8 cellular contexts compared by ENCODE assay signal in genomic region chr7:74449809-74450397, GRCh38. TPM values are rescaled to one million over a fixed set of nuclear protein-coding genes. Genes with fewer than 3 reads are reported as not detected.
A peak's percentile ranks its signal among the peaks of the same experiment; 100 is the strongest.
DNase-seq lines count a peak whose midpoint lies in the region; ATAC-seq, FAIRE-seq and TF ChIP-seq lines count a peak whose summit lies in the region.

No MANE protein-coding gene starts in this region.

- H3K4me3 ChIP-seq in A549: no peak overlapping the region
- no peak overlapping the region for H3K4me3 ChIP-seq in NT2/D1 (ENCODE audit: insufficient read length, low read depth)
- H3K4me3 ChIP-seq in esophagus squamous epithelium: no peak overlapping the region
- H3K4me3 ChIP-seq in neural cell (ENCODE audit: low read length): no peak overlapping the region
- H3K4me3 ChIP-seq in testis: no peak overlapping the region

- WGBS in A549 (ENCODE audit: missing lambda C conversion rate): 59% methylated on average over 15 of the region's 15 CpGs
- 67 to 80% methylated on average over 11 to 12 of the region's 15 CpGs for WGBS in esophagus squamous epithelium, 2 donors
- 77 to 82% methylated on average over 12 to 15 of the region's 15 CpGs for WGBS in testis, 2 donors

- H2AFZ ChIP-seq in neural cell (ENCODE audit: low read depth, low read length): no peak overlapping the region

- H3K9me3 ChIP-seq in A549: 0 out of 3 replicates have a peak, but pooled peaks cover 5% of the 10 kb centered on the region
- no peaks in the 10 kb centered on the region for H3K9me3 ChIP-seq in NT2/D1 (ENCODE audit: insufficient read depth, low read length)
- no peaks in the 10 kb centered on the region for H3K9me3 ChIP-seq in esophagus squamous epithelium
- no peaks in the 10 kb centered on the region for H3K9me3 ChIP-seq in neural cell (ENCODE audit: low read length)
- no peaks in the 10 kb centered on the region for H3K9me3 ChIP-seq in testis

- H3K4me2 ChIP-seq in A549 (no peak overlapping the region), neural cell (ENCODE audit: low read length) (no peak overlapping the region)

- in situ Hi-C loops in GM13976 (cut with MboI; ENCODE audit: low sequenced_read_pairs, unreplicated experiment): loop anchor here (10.0 kb wide), 1 partner anchor 85 kb away; no protein-coding TSS in a partner anchor

- no peaks in the 10 kb centered on the region for H4K20me1 ChIP-seq in neural cell (ENCODE audit: insufficient read depth)

- H3K36me3 ChIP-seq in NT2/D1 (ENCODE audit: insufficient read depth, insufficient read length, low read length) (no peaks in the 10 kb centered on the region), esophagus squamous epithelium (no peaks in the 10 kb centered on the region), neural cell (ENCODE audit: insufficient read depth, low read length) (no peaks in the 10 kb centered on the region), testis (ENCODE audit: low read depth, missing control alignments) (no peaks in the 10 kb centered on the region)

- H3K9me2 ChIP-seq in neural cell (ENCODE audit: insufficient read depth, low read length): no peaks in the 10 kb centered on the region

- DNase-seq in A549 (ENCODE audit: low read depth in 1 of 2, low spot score in 1 of 2): peak; percentile 68 to 76
- peak; percentile 88 for DNase-seq in GM13976 (ENCODE audit: low spot score)
- peak; percentile 67 for DNase-seq in NT2/D1 (ENCODE audit: low read depth, low spot score)
- DNase-seq in activated CD8-positive, alpha-beta memory T cell treated with anti-CD3 and anti-CD28 coated beads, Interleukin-2, amount 50 U/mL, for 48 hours: peak; percentile 88
- DNase-seq in esophagus squamous epithelium (lab: John Stamatoyannopoulos, UW): no peak
- DNase-seq in testis: peak; percentile 74

- H3K27me3 ChIP-seq in NT2/D1 (ENCODE audit: insufficient read depth, insufficient read length) (no peaks in the 10 kb centered on the region), esophagus squamous epithelium (no peaks in the 10 kb centered on the region), neural cell (ENCODE audit: insufficient read depth, low read depth, low read length) (no peaks in the 10 kb centered on the region), testis (no peaks in the 10 kb centered on the region)

- ATAC-seq in A549 (peak; percentile 56 to 68; a peak in 4 of 6 replicates), GM21367 (IDR thresholded peaks at IDR 0.05; ENCODE audit: unreplicated experiment) (no peak)

- CTCF ChIA-PET in A549 (lab: Yijun Ruan, JAX): interaction anchor here (0.6 to 2.4 kb wide), 40 partner anchors 9 to 571 kb away, joined by 3 to 18 read pairs (median 4); no protein-coding TSS in a partner anchor

- TF ChIP-seq EP300 in A549 (IDR thresholded peaks at IDR 0.05) (no peak), neural cell (conservative IDR thresholded peaks at IDR 0.05; ENCODE audit: poor library complexity, severe bottlenecking) (no peak)

- no peak for FAIRE-seq in A549 (lab: Jason Lieb, UNC)

- POLR2A ChIA-PET in A549 (lab: Yijun Ruan, JAX): no interaction called here

- no peak for TF ChIP-seq POLR2A in A549 (IDR thresholded peaks at IDR 0.05; ENCODE audit: low read length)
- TF ChIP-seq POLR2A in esophagus squamous epithelium (IDR thresholded peaks at IDR 0.05): no peak
- no peak for TF ChIP-seq POLR2A in testis (IDR thresholded peaks at IDR 0.05)

- intact Hi-C loops in esophagus squamous epithelium (cut with DNase I): no loop called here
- intact Hi-C loops in testis (cut with DNase I; ENCODE audit: low total_unique reads): no loop called here

- no peaks in the 10 kb centered on the region for H3F3A ChIP-seq in neural cell (ENCODE audit: insufficient read depth, low read length, poor library complexity, severe bottlenecking)

- H3K9ac ChIP-seq in NT2/D1 (ENCODE audit: insufficient read length, low read depth): no peak overlapping the region
- H3K9ac ChIP-seq in neural cell (ENCODE audit: low read length): no peak overlapping the region

- H3K4me1 ChIP-seq in A549: peaks cover 10% of the 10 kb centered on the region
- H3K4me1 ChIP-seq in NT2/D1 (ENCODE audit: insufficient read depth, insufficient read length): peaks cover 2% of the 10 kb centered on the region
- H3K4me1 ChIP-seq in esophagus squamous epithelium: peaks cover 13 to 34% (median 16%) of the 10 kb centered on the region in 3 donors
- H3K4me1 ChIP-seq in testis: peaks cover 15% of the 10 kb centered on the region

- peak; percentile 65 to 69 for TF ChIP-seq RAD21 in A549 (conservative IDR thresholded peaks at IDR 0.05 in 1 of 2, IDR thresholded peaks at IDR 0.05 in 1 of 2)
- no peak for TF ChIP-seq RAD21 in neural cell (conservative IDR thresholded peaks at IDR 0.05)

- TF ChIP-seq CTCF in A549 (IDR thresholded peaks at IDR 0.05): peak; percentile 70
- peak; percentile 79 for TF ChIP-seq CTCF in GM13976 (IDR thresholded peaks at IDR 0.05; ENCODE audit: borderline replicate concordance, control extremely low read depth, extremely low read depth, insufficient read depth, missing control alignments)
- peak; percentile 61 to 86 (median 78) for TF ChIP-seq CTCF in esophagus squamous epithelium (IDR thresholded peaks at IDR 0.05)
- TF ChIP-seq CTCF in neural cell (IDR thresholded peaks at IDR 0.05; ENCODE audit: poor library complexity, severe bottlenecking): peak; percentile 53
- TF ChIP-seq CTCF in testis (IDR thresholded peaks at IDR 0.05): peak; percentile 59 to 80 (median 67)

- H3K27ac ChIP-seq in A549: peak overlapping the region; percentile 30 to 42; a peak in 4 of 6 replicates
- no peak overlapping the region for H3K27ac ChIP-seq in esophagus squamous epithelium
- H3K27ac ChIP-seq in neural cell (ENCODE audit: low read length): no peak overlapping the region
- no peak overlapping the region for H3K27ac ChIP-seq in testis

- H3K79me2 ChIP-seq in neural cell (replicated peaks; ENCODE audit: insufficient read depth, low read length): peaks cover 23% of the 10 kb centered on the region

TF ChIP-seq in A549, 52 proteins besides CTCF, POLR2A, EP300 and RAD21:
- TF ChIP-seq SMC3 (IDR thresholded peaks at IDR 0.05) (peak; percentile 71), ZNF302 (CRISPR knock-in tag; IDR thresholded peaks at IDR 0.05) (no peak)
TF ChIP-seq in A549: peak in this region for 1.

TF ChIP-seq in neural cell, 6 proteins besides CTCF, POLR2A, EP300 and RAD21:
- TF ChIP-seq EZH2 (IDR thresholded peaks at IDR 0.05; ENCODE audit: borderline replicate concordance, insufficient read depth, low read length, poor library complexity, severe bottlenecking): no peak
- TF ChIP-seq REST (IDR thresholded peaks at IDR 0.05; ENCODE audit: borderline replicate concordance): no peak
- no peak for TF ChIP-seq MXI1 (conservative IDR thresholded peaks at IDR 0.05; ENCODE audit: poor library complexity, severe bottlenecking)
- TF ChIP-seq SMC3 (conservative IDR thresholded peaks at IDR 0.05; ENCODE audit: poor library complexity): no peak
- no peak for TF ChIP-seq TAF1 (IDR thresholded peaks at IDR 0.05; ENCODE audit: low read depth)
- TF ChIP-seq POLR2AphosphoS5 (IDR thresholded peaks at IDR 0.05): no peak
TF ChIP-seq in neural cell: peak in this region for 0.

RNA-seq across cellular contexts. Expression of gene GTF2IRD1, which starts 3.8 kb away (rescaled TPM):
- polyA plus RNA-seq in A549 (2011; rRNA removed) (20.5 and 23.2 TPM in 2 replicates), A549 (2017; fragmentation: RNase III; extraction: RNeasy Plus Mini Kit Qiagen cat#74134 plus additional on column Dnase treatment) (19.9 to 21.7 TPM (median 21.5 TPM) in 3 replicates), neural cell (26.7 and 31.9 TPM in 2 replicates), testis (ENCODE audit: insufficient read depth, low read depth, low replicate concordance) (15.1 TPM)
- polyA plus RNA-seq in A549 (2012; cell fraction: cytosol; rRNA removed): 19.0 and 21.6 TPM in 2 replicates
- polyA plus RNA-seq in A549 (2012; cell fraction: nucleus; rRNA removed): 21.1 and 26.9 TPM in 2 replicates
- 16.4 and 25.3 TPM in 2 replicates for polyA minus RNA-seq in A549 (2011; rRNA and poly(A)+ RNA removed)
- total RNA-seq in esophagus squamous epithelium (10 to 100 TPM; 26.8 to 35.6 (median 28.5) TPM), testis (10 to 100 TPM; 22.4 to 24.7 TPM)
- polyA minus RNA-seq in neural cell: 35.8 and 38.8 TPM in 2 replicates

Comparison
In these comparisons a context has a peak if more than half of its experiments do, and no peak if none do; other contexts are left out.
1. H3K27ac ChIP-seq: peak in A549 (2 of 2); none in esophagus squamous epithelium (0 of 4), neural cell (single experiment) and testis (0 of 2).
2. Peak in every context shown above with its lines, with median percentiles within 50 percentile points of each other: CTCF ChIP-seq.